Comparison of ENCODE assay signal across 8 cellular contexts in the genomic region with DNA sequence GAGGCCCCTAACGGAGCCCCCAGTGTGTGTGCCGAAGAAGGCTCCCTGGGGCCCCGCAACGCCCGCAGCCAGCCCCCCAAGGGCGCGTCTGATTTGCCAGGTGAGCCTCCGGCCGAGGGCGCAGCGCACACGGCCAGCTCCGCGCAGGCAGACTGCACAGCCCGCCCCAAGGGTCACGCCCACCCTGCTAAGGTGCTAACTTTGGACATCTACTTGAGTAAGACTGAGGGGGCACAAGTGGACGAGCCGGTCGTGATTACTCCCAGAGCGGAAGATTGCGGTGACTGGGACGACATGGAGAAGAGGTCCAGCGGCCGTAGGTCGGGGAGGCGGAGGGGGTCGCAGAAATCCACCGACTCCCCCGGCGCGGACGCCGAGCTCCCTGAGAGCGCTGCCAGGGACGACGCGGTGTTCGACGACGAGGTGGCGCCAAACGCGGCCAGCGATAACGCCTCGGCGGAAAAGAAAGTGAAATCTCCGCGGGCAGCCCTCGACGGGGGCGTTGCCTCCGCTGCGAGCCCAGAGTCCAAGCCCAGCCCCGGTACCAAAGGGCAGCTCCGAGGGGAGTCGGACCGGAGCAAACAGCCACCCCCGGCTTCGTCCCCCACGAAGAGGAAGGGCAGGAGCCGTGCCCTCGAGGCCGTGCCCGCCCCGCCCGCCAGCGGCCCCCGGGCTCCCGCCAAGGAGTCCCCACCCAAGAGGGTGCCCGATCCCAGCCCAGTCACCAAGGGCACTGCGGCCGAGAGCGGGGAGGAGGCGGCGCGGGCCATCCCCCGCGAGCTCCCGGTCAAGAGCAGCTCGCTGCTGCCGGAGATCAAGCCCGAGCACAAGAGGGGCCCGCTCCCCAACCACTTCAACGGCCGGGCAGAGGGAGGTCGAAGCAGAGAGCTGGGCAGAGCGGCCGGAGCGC.
A peak's percentile ranks its signal among the peaks of the same experiment; 100 is the strongest.
DNase-seq lines count a peak whose midpoint lies in the region; ATAC-seq and TF ChIP-seq lines count a peak whose summit lies in the region.

No MANE protein-coding gene starts in this region.

- CTCF ChIA-PET in T-cell (lab: Charles Lee) = interaction anchor here (0.5 to 6.4 kb wide), 22 partner anchors 9 to 67 kb away, joined by 3 to 75 read pairs (median 7); no protein-coding TSS in a partner anchor

- POLR2A ChIA-PET in T-cell (lab: Charles Lee) = interaction anchor here (0.6 to 2.5 kb wide), 14 partner anchors 10 to 969 kb away, joined by 3 to 20 read pairs (median 5); no protein-coding TSS in a partner anchor

- peak; percentile 53 for ATAC-seq in HG03571 (IDR thresholded peaks at IDR 0.05; ENCODE audit: unreplicated experiment)
- ATAC-seq in T-cell (replicated peaks in 1 of 4) = peak; percentile 75 to 82 (median 78)

- peak; percentile 85 for DNase-seq in Caki2 (ENCODE audit: low read depth)
- DNase-seq in GM20000 (ENCODE audit: low spot score) = peak; percentile 86
- DNase-seq in T-cell = peak; percentile 53 to 83 (median 74)
- DNase-seq in astrocyte of the spinal cord (ENCODE audit: low read depth, low spot score) = peak; percentile 61
- peak; percentile 51 for DNase-seq in iPS-NIHi11 (ENCODE audit: low spot score)
- DNase-seq in stimulated activated CD4-positive, alpha-beta T cell treated with anti-CD3 and anti-CD28 coated beads, Interleukin-12 subunit alpha, Interleukin-12 subunit beta, amount 100 ng/mL, for 24 hours (ENCODE audit: low read depth in 2 of 2) = peak; percentile 52 to 68
- DNase-seq in cerebellum (ENCODE audit: low spot score) = no peak

- no peaks in the 10 kb centered on the region for H3K9me3 Mint-ChIP-seq in T-cell

- peak overlapping the region; percentile 94 to 97 (median 96) for H3K4me3 Mint-ChIP-seq in T-cell

- H3K27ac Mint-ChIP-seq in T-cell = peak overlapping the region; percentile 95 to 97

- peak overlapping the region; percentile 75 for H3K4me3 ChIP-seq in astrocyte of the spinal cord (ENCODE audit: low read depth, low read length)

- TF ChIP-seq CTCF in GM20000 (IDR thresholded peaks at IDR 0.05; ENCODE audit: extremely low read depth, missing control alignments) (peak; percentile 48), astrocyte of the spinal cord (IDR thresholded peaks at IDR 0.05; ENCODE audit: low read depth, low read length) (peak; percentile 31)

- H3K27me3 Mint-ChIP-seq in T-cell = no peaks in the 10 kb centered on the region

- peaks cover 55 to 60% (median 55%) of the 10 kb centered on the region in 3 donors for H3K4me1 Mint-ChIP-seq in T-cell

- in situ Hi-C loops in Caki2 (cut with HindIII; ENCODE audit: low pct_unique_long_range_greater_than_20kb, low sequenced_read_pairs) (no loop called here), astrocyte of the spinal cord (cut with HindIII; ENCODE audit: low sequenced_read_pairs) (no loop called here)

- H3K36me3 Mint-ChIP-seq in T-cell = no peaks in the 10 kb centered on the region
